Comparison of ENCODE assay signal across 1 cellular context in the genomic region with DNA sequence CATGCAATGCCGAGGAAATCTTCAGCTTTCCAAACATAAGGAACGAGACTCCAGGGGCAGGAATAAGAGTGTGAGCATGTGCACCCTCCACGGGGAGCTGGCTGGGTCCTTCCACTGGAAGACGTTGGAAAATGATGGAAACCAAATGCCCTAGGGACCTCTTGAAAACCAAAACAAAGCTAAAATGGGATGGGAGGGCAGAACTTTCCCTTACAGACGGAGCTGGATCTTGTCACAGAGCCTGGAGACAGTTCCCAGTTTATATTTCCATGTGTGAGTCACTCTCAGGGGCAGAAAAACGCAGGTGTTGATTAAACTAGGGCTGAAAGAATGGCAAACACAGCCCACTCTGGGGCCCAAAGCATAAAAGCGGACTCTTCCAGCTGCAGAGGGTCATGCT.
TF ChIP-seq lines count a peak whose summit lies in the region.

No MANE protein-coding gene starts in this region.

TF ChIP-seq in SK-N-SH treated with all-trans-retinoic acid at 6 μM for 48 hours, 23 proteins besides CTCF, POLR2A, EP300 and RAD21 (continued from another document):
- no peak for TF ChIP-seq PATZ1 (CRISPR knock-in tag; IDR thresholded peaks at IDR 0.05; ENCODE audit: borderline replicate concordance)
- no peak for TF ChIP-seq CSDC2 (CRISPR knock-in tag; IDR thresholded peaks at IDR 0.05)
- TF ChIP-seq ESRRG (CRISPR knock-in tag; IDR thresholded peaks at IDR 0.05), result no peak
- no peak for TF ChIP-seq ZFP3 (CRISPR knock-in tag; IDR thresholded peaks at IDR 0.05)
- no peak for TF ChIP-seq BACH2 (CRISPR knock-in tag; IDR thresholded peaks at IDR 0.05; ENCODE audit: borderline replicate concordance)
- TF ChIP-seq, protein P1, sequence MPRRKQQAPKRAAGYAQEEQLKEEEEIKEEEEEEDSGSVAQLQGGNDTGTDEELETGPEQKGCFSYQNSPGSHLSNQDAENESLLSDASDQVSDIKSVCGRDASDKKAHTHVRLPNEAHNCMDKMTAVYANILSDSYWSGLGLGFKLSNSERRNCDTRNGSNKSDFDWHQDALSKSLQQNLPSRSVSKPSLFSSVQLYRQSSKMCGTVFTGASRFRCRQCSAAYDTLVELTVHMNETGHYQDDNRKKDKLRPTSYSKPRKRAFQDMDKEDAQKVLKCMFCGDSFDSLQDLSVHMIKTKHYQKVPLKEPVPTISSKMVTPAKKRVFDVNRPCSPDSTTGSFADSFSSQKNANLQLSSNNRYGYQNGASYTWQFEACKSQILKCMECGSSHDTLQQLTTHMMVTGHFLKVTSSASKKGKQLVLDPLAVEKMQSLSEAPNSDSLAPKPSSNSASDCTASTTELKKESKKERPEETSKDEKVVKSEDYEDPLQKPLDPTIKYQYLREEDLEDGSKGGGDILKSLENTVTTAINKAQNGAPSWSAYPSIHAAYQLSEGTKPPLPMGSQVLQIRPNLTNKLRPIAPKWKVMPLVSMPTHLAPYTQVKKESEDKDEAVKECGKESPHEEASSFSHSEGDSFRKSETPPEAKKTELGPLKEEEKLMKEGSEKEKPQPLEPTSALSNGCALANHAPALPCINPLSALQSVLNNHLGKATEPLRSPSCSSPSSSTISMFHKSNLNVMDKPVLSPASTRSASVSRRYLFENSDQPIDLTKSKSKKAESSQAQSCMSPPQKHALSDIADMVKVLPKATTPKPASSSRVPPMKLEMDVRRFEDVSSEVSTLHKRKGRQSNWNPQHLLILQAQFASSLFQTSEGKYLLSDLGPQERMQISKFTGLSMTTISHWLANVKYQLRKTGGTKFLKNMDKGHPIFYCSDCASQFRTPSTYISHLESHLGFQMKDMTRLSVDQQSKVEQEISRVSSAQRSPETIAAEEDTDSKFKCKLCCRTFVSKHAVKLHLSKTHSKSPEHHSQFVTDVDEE (CRISPR knock-in tag; IDR thresholded peaks at IDR 0.05), result no peak
- TF ChIP-seq ISL1 (CRISPR knock-in tag; IDR thresholded peaks at IDR 0.05), result no peak
- TF ChIP-seq RARB (CRISPR knock-in tag; IDR thresholded peaks at IDR 0.05), result no peak
- TF ChIP-seq GLIS3 (CRISPR knock-in tag; IDR thresholded peaks at IDR 0.05), result no peak
- no peak for TF ChIP-seq ZFP30 (CRISPR knock-in tag; IDR thresholded peaks at IDR 0.05)
- TF ChIP-seq TOX (CRISPR knock-in tag; IDR thresholded peaks at IDR 0.05; ENCODE audit: borderline replicate concordance), result no peak
- no peak for TF ChIP-seq ZNF8 (CRISPR knock-in tag; IDR thresholded peaks at IDR 0.05)
- TF ChIP-seq ZNF70 (CRISPR knock-in tag; IDR thresholded peaks at IDR 0.05), result no peak
- TF ChIP-seq PPARA (CRISPR knock-in tag; IDR thresholded peaks at IDR 0.05; ENCODE audit: borderline replicate concordance), result no peak
